In the genomic region with DNA sequence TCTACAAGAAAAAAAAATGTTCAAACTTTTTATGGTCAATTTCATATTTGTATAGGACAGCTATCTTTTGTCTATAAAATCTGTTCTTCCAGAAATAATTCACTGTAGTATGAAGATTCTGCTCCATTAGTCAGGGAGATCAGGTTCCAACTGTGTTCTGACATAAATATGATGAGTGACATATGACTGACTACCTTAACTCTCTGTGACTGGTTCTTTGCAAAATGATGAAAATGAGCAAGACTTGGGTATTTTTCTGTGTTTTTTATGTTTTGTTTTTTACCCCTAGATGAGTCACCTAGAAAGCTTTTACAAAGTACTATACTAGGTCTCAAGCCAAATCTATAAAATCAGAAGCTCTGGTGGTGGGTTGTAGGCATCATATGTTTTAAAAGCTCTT, we compare ENCODE assay signal across 22 cellular contexts.
"Had no signal": no experiment of that assay in that cellular context is flagged by ENCODE, and none has a peak within 500 bp of the region (broad histone marks: within the 10 kb centered on the region; RNA-seq: fewer than 3 reads in every experiment).

No MANE protein-coding gene starts in this region.

- H3K27me3 ChIP-seq: ovary, spleen, tibial nerve, uterus had no signal

- H3K36me3 Mint-ChIP-seq: mesothelial cell of epicardium; naive B cell; stimulated activated memory B cell treated with anti-CD40 and anti-IgM and Interleukin-4, amounts not matched to agents 10 μg/mL and 1 μg/mL and 100 μg/mL, for 72 hours; type B pancreatic cell had no signal

- H3K27ac Mint-ChIP-seq: mesothelial cell of epicardium; naive B cell; natural killer cell; nephron progenitor cell; progenitor cell of endocrine pancreas; stimulated activated memory B cell treated with anti-CD40 and anti-IgM and Interleukin-4, amounts not matched to agents 10 μg/mL and 1 μg/mL and 100 μg/mL, for 72 hours; stimulated activated naive CD8-positive, alpha-beta T cell treated with anti-CD3 and anti-CD28 coated beads, Interleukin-15, amount 100 ng/mL, for 72 hours; type B pancreatic cell had no signal

- ATAC-seq: natural killer cell; right cardiac atrium; sciatic nerve; stimulated activated memory B cell treated with anti-CD40 and anti-IgM and Interleukin-4, amounts not matched to agents 10 μg/mL and 1 μg/mL and 100 μg/mL, for 72 hours; stimulated activated naive CD8-positive, alpha-beta T cell treated with anti-CD3 and anti-CD28 coated beads, Interleukin-15, amount 100 ng/mL, for 72 hours had no signal

- H3K36me3 ChIP-seq: left ventricle myocardium inferior, ovary, spleen, tibial nerve, uterus had no signal

- H3K4me3 Mint-ChIP-seq: mesothelial cell of epicardium; naive B cell; natural killer cell; nephron progenitor cell; stimulated activated memory B cell treated with anti-CD40 and anti-IgM and Interleukin-4, amounts not matched to agents 10 μg/mL and 1 μg/mL and 100 μg/mL, for 72 hours; stimulated activated naive CD8-positive, alpha-beta T cell treated with anti-CD3 and anti-CD28 coated beads, Interleukin-15, amount 100 ng/mL, for 72 hours; type B pancreatic cell had no signal

- H3K9me3 ChIP-seq: ovary, uterus had no signal

- H3K4me3 ChIP-seq: left ventricle myocardium inferior, lung, ovary, spleen, tibial nerve, uterus had no signal

- H3K4me1 Mint-ChIP-seq: mesothelial cell of epicardium; naive B cell; natural killer cell; stimulated activated memory B cell treated with anti-CD40 and anti-IgM and Interleukin-4, amounts not matched to agents 10 μg/mL and 1 μg/mL and 100 μg/mL, for 72 hours; stimulated activated naive CD8-positive, alpha-beta T cell treated with anti-CD3 and anti-CD28 coated beads, Interleukin-15, amount 100 ng/mL, for 72 hours had no signal

- H3K9me3 Mint-ChIP-seq: type B pancreatic cell had no signal

- H3K27ac ChIP-seq: left ventricle myocardium inferior, ovary, spleen, tibial nerve, uterus had no signal

- DNase-seq: islet precursor cell; left ventricle myocardium inferior; mesendoderm; naive B cell; natural killer cell; nephron progenitor cell; ovary; right cardiac atrium; small intestine; spleen; stimulated activated CD4-positive, alpha-beta T cell treated with anti-CD3 and anti-CD28 coated beads, Interleukin-4, amount 100 ng/mL, for 24 hours; stimulated activated naive CD4-positive, alpha-beta T cell treated with Interleukin-2 at 50 U/mL for 16 hours; stimulated activated naive CD8-positive, alpha-beta T cell treated with anti-CD3 and anti-CD28 coated beads, Interleukin-15, amount 100 ng/mL, for 72 hours; substantia nigra; uterus had no signal
